2 cellular contexts compared by ENCODE assay signal in genomic region chr10:43293677-43294057, GRCh38.
TF ChIP-seq lines count a peak whose summit lies in the region.

No MANE protein-coding gene starts in this region.

TF ChIP-seq in SK-N-SH treated with all-trans-retinoic acid at 6 μM for 48 hours, 23 proteins besides CTCF, POLR2A, EP300 and RAD21:
- TF ChIP-seq, protein P1, sequence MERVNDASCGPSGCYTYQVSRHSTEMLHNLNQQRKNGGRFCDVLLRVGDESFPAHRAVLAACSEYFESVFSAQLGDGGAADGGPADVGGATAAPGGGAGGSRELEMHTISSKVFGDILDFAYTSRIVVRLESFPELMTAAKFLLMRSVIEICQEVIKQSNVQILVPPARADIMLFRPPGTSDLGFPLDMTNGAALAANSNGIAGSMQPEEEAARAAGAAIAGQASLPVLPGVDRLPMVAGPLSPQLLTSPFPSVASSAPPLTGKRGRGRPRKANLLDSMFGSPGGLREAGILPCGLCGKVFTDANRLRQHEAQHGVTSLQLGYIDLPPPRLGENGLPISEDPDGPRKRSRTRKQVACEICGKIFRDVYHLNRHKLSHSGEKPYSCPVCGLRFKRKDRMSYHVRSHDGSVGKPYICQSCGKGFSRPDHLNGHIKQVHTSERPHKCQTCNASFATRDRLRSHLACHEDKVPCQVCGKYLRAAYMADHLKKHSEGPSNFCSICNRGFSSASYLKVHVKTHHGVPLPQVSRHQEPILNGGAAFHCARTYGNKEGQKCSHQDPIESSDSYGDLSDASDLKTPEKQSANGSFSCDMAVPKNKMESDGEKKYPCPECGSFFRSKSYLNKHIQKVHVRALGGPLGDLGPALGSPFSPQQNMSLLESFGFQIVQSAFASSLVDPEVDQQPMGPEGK (CRISPR knock-in tag; IDR thresholded peaks at IDR 0.05; ENCODE audit: borderline replicate concordance) = no peak
- no peak for TF ChIP-seq TCF4 (CRISPR knock-in tag; IDR thresholded peaks at IDR 0.05; ENCODE audit: borderline replicate concordance)
- TF ChIP-seq SNAI2 (CRISPR knock-in tag; IDR thresholded peaks at IDR 0.05) = no peak
- no peak for TF ChIP-seq OSR1 (CRISPR knock-in tag; IDR thresholded peaks at IDR 0.05)
- TF ChIP-seq ZNF70 (CRISPR knock-in tag; IDR thresholded peaks at IDR 0.05) = no peak
- no peak for TF ChIP-seq CSDC2 (CRISPR knock-in tag; IDR thresholded peaks at IDR 0.05)

TF ChIP-seq in SK-N-SH, 30 proteins besides CTCF, POLR2A, EP300 and RAD21 (continued from another document):
- TF ChIP-seq REST (IDR thresholded peaks at IDR 0.05; ENCODE audit: low read depth, low read length) = no peak
- TF ChIP-seq GATA2 (CRISPR knock-in tag; IDR thresholded peaks at IDR 0.05) = no peak
- no peak for TF ChIP-seq GABPA (IDR thresholded peaks at IDR 0.05; ENCODE audit: low read depth)
- TF ChIP-seq TCF12 (IDR thresholded peaks at IDR 0.05) = no peak
- TF ChIP-seq TAF1 (IDR thresholded peaks at IDR 0.05; ENCODE audit: borderline replicate concordance, low read depth, low read length) = no peak
- TF ChIP-seq SIN3A (IDR thresholded peaks at IDR 0.05; ENCODE audit: borderline replicate concordance, low read depth, low read length) = no peak
- TF ChIP-seq MXI1 (IDR thresholded peaks at IDR 0.05; ENCODE audit: low read depth, low read length) = no peak
- TF ChIP-seq YY1 (IDR thresholded peaks at IDR 0.05; ENCODE audit: low read depth) = no peak
- TF ChIP-seq JUND (IDR thresholded peaks at IDR 0.05) = no peak
- no peak for TF ChIP-seq IRF3 (IDR thresholded peaks at IDR 0.05; ENCODE audit: low read depth, low read length)
- TF ChIP-seq USF1 (IDR thresholded peaks at IDR 0.05; ENCODE audit: borderline replicate concordance, low read depth) = no peak
- no peak for TF ChIP-seq MEF2A (IDR thresholded peaks at IDR 0.05; ENCODE audit: borderline replicate concordance, low read depth)
- no peak for TF ChIP-seq EZH2phosphoT487 (IDR thresholded peaks at IDR 0.05; ENCODE audit: borderline replicate concordance, low read depth)
- no peak for TF ChIP-seq ZBTB33 (IDR thresholded peaks at IDR 0.05; ENCODE audit: borderline replicate concordance, low read depth)
- TF ChIP-seq SMC3 (IDR thresholded peaks at IDR 0.05; ENCODE audit: low read depth, low read length) = no peak
